In genomic region chr11:95699631-95700470, GRCh38 we compare ENCODE assay signal across 9 cellular contexts.
DNase-seq lines count a peak whose midpoint lies in the region; ATAC-seq, FAIRE-seq and TF ChIP-seq lines count a peak whose summit lies in the region.
"Had no signal": no experiment of that assay in that cellular context is flagged by ENCODE, and none has a peak within 500 bp of the region (broad histone marks: within the 10 kb centered on the region; RNA-seq: fewer than 3 reads in every experiment).

No MANE protein-coding gene starts in this region.

- TF ChIP-seq CTCF in stomach (IDR thresholded peaks at IDR 0.05): no peak

- FAIRE-seq in islet of Langerhans (lab: Jason Lieb, UNC): peak; percentile 30

- TF ChIP-seq EP300 in stomach (IDR thresholded peaks at IDR 0.05): no peak

- no peaks in the 10 kb centered on the region for H3K9me3 ChIP-seq in stomach

- H3K4me3 ChIP-seq in stomach: no peak overlapping the region
- H3K4me3 ChIP-seq: lung had no signal

- DNase-seq in DMS 273 treated with DMSO at 0.1 percent for 48 hours (lab: John Stamatoyannopoulos, UW) (peak; percentile 45), RPMI7951 (ENCODE audit: low read depth) (peak; percentile 14), stomach (no peak), NCI-H187 treated with DMSO at 0.1 percent for 48 hours (lab: John Stamatoyannopoulos, UW) (no peak), NCI-H526 (lab: John Stamatoyannopoulos, UW) (no peak), NOMO-1 treated with DMSO at 0.1 percent for 48 hours (lab: John Stamatoyannopoulos, UW; ENCODE audit: unreplicated experiment) (no peak)

- ATAC-seq in GM21619 (IDR thresholded peaks at IDR 0.05; ENCODE audit: unreplicated experiment): peak; percentile 35

- 63 to 77% (median 73%) methylated on average over 2 of the region's 2 CpGs for WGBS in stomach, 5 donors

- TF ChIP-seq POLR2A in stomach (IDR thresholded peaks at IDR 0.05): no peak

- intact Hi-C loops in stomach (cut with DNase I; ENCODE audit: low total_unique reads): no loop called here

- H3K27ac ChIP-seq in stomach: peak overlapping the region in 2 of 5 donors; percentile 39 to 59

- H3K36me3 ChIP-seq in stomach: no peaks in the 10 kb centered on the region

- H3K27me3 ChIP-seq in stomach: no peaks in the 10 kb centered on the region

- H3K4me1 ChIP-seq in stomach: peaks cover 3 to 50% (median 25%) of the 10 kb centered on the region in 4 donors

Comparison
In these comparisons a context has a peak if more than half of its experiments do, and no peak if none do; other contexts are left out.
1. DNase-seq: peak in DMS 273 treated with DMSO at 0.1 percent for 48 hours (single experiment) and RPMI7951 (single experiment); none in stomach (single experiment), NCI-H187 treated with DMSO at 0.1 percent for 48 hours (single experiment), NCI-H526 (0 of 2) and NOMO-1 treated with DMSO at 0.1 percent for 48 hours (single experiment).